Comparison of ENCODE assay signal across 32 cellular contexts in genomic region chr11:94007426-94007825, GRCh38. TPM values are rescaled to one million over a fixed set of nuclear protein-coding genes. Genes with fewer than 3 reads are reported as not detected.
"Had no signal": no experiment of that assay in that cellular context is flagged by ENCODE, and none has a peak within 500 bp of the region (broad histone marks: within the 10 kb centered on the region; RNA-seq: fewer than 3 reads in every experiment).

No MANE protein-coding gene starts in this region.

- H2AFZ ChIP-seq: hepatocyte, neural progenitor cell had no signal

- H3K4me1 ChIP-seq: left lung, lower lobe of right lung, neural progenitor cell, right atrium auricular region, right lobe of liver, stomach, testis, thyroid gland, transverse colon, upper lobe of left lung, vagina had no signal

- H3K27me3 ChIP-seq: hepatocyte, left lung, neural progenitor cell, neutrophil, ovary, right atrium auricular region, right lobe of liver, stomach, testis, thyroid gland, transverse colon, upper lobe of left lung, vagina had no signal

- H3K36me3 ChIP-seq: left lung, lower lobe of right lung, neural progenitor cell, neutrophil, ovary, right atrium auricular region, right lobe of liver, stomach, thyroid gland, transverse colon, upper lobe of left lung, vagina had no signal

- H3K4me2 ChIP-seq: hepatocyte, neural progenitor cell, smooth muscle cell had no signal

- H3K9me3 ChIP-seq: left lung, lower lobe of right lung, neutrophil, ovary, right atrium auricular region, right lobe of liver, stomach, testis, thyroid gland, transverse colon, upper lobe of left lung, vagina had no signal

- ATAC-seq: left colon; left lung; lower lobe of right lung; natural killer cell; right lobe of liver; stimulated activated naive B cell treated with anti-CD40 and anti-IgM and Interleukin-4, amounts not matched to agents 10 μg/mL and 1 μg/mL and 100 μg/mL, for 72 hours; stimulated activated naive CD8-positive, alpha-beta T cell treated with anti-CD3 and anti-CD28 coated beads, Interleukin-15, Interleukin-2, amounts not matched to agents 100 U/mL and 50 U/mL, for 24 hours had no signal

- H3K9ac ChIP-seq: neural progenitor cell had no signal

- H3K4me3 ChIP-seq: hepatocyte, left lung, lower lobe of right lung, neural progenitor cell, ovary, right atrium auricular region, right lobe of liver, smooth muscle cell, stomach, testis, thyroid gland, transverse colon, upper lobe of left lung, vagina had no signal

- H3K79me2 ChIP-seq: hepatocyte had no signal

- H3K27ac ChIP-seq: hepatocyte, left lung, lower lobe of right lung, neural progenitor cell, neutrophil, ovary, right atrium auricular region, right lobe of liver, stomach, testis, thyroid gland, transverse colon, upper lobe of left lung, vagina had no signal

- DNase-seq: kidney; left colon; left lung; lower lobe of right lung; mesendoderm; naive B cell; natural killer cell; nephron progenitor cell; occipital lobe; ovary; right lobe of liver; stimulated activated CD4-positive, alpha-beta T cell treated with anti-CD3 and anti-CD28 coated beads, Interleukin-2, amount 100 ng/mL, for 24 hours; stimulated activated CD4-positive, alpha-beta T cell treated with anti-CD3 and anti-CD28 coated beads, Interleukin-4, amount 100 ng/mL, for 1 hour; stimulated activated naive B cell treated with anti-CD40 and anti-IgM and Interleukin-4, amounts not matched to agents 10 μg/mL and 1 μg/mL and 100 μg/mL, for 72 hours; stimulated activated naive CD8-positive, alpha-beta T cell treated with anti-CD3 and anti-CD28 coated beads, Interleukin-15, Interleukin-2, amounts not matched to agents 100 U/mL and 50 U/mL, for 24 hours; stomach; testis; thyroid gland; transverse colon; upper lobe of left lung had no signal

RNA-seq across cellular contexts. Expression of gene HEPHL1, which starts 13.7 kb away (rescaled TPM):
- total RNA-seq: kidney, left colon, left lung, liver, lower lobe of right lung, mesothelial cell of epicardium, mononuclear cell, natural killer cell, occipital lobe, ovary, progenitor cell of endocrine pancreas, pulmonary artery endothelial cell, right atrium auricular region, right lobe of liver, stomach, transverse colon, upper lobe of left lung, urinary bladder had no signal
- polyA plus RNA-seq: urinary bladder had no signal
